Comparison of ENCODE assay signal across 8 cellular contexts in genomic region chr9:121498487-121499176, GRCh38. TPM values are rescaled to one million over a fixed set of nuclear protein-coding genes. Genes with fewer than 3 reads are reported as not detected.
DNase-seq lines count a peak whose midpoint lies in the region; ATAC-seq and TF ChIP-seq lines count a peak whose summit lies in the region.

No MANE protein-coding gene starts in this region.

- H3K27ac Mint-ChIP-seq in activated naive CD4-positive, alpha-beta T cell treated with anti-CD3 and anti-CD28 coated beads for 36 hours: no peak overlapping the region

- H3K9me3 Mint-ChIP-seq in activated naive CD4-positive, alpha-beta T cell treated with anti-CD3 and anti-CD28 coated beads for 36 hours: peaks cover 4% of the 10 kb centered on the region

- TF ChIP-seq CTCF in choroid plexus epithelial cell (conservative IDR thresholded peaks at IDR 0.05; ENCODE audit: low read depth, low read length) (no peak), lower leg skin (IDR thresholded peaks at IDR 0.05) (no peak), thyroid gland (IDR thresholded peaks at IDR 0.05) (peak in 1 of 6 experiments; percentile 16)

- no peaks in the 10 kb centered on the region for H3K9me3 ChIP-seq in thyroid gland

- 1% methylated on average over 29 of the region's 29 CpGs for whole genome bisulfite sequencing in lower leg skin, 2 donors
- WGBS in thyroid gland, 2 donors: 2% methylated on average over 29 of the region's 29 CpGs

- peaks cover 19% of the 10 kb centered on the region for H3K4me1 Mint-ChIP-seq in activated naive CD4-positive, alpha-beta T cell treated with anti-CD3 and anti-CD28 coated beads for 36 hours (ENCODE audit: low read depth)

- H3K27ac ChIP-seq in thyroid gland: peak overlapping the region in 2 of 3 donors; percentile 19 to 58

- H3K27me3 Mint-ChIP-seq in activated naive CD4-positive, alpha-beta T cell treated with anti-CD3 and anti-CD28 coated beads for 36 hours (ENCODE audit: low read depth): peaks cover 55% of the 10 kb centered on the region

- TF ChIP-seq POLR2A in lower leg skin (IDR thresholded peaks at IDR 0.05): no peak
- no peak for TF ChIP-seq POLR2A in thyroid gland (IDR thresholded peaks at IDR 0.05)

- H3K4me1 ChIP-seq in thyroid gland: peaks cover 17 to 26% of the 10 kb centered on the region in 2 donors

- peak overlapping the region; percentile 61 for H3K4me3 Mint-ChIP-seq in activated naive CD4-positive, alpha-beta T cell treated with anti-CD3 and anti-CD28 coated beads for 36 hours

- peak; percentile 28 for DNase-seq in activated naive CD4-positive, alpha-beta T cell treated with anti-CD3 and anti-CD28 coated beads for 36 hours
- no peak for DNase-seq in activated naive CD4-positive, alpha-beta T cell treated with Interleukin-2 at 50 U/mL for 16 hours
- peak; percentile 7 for DNase-seq in NCI-H226
- peak; percentile 54 for DNase-seq in choroid plexus epithelial cell (ENCODE audit: low read depth)
- peak; percentile 38 to 89 for DNase-seq in lower leg skin (ENCODE audit: low spot score in 2 of 2)
- DNase-seq in thyroid gland: peak; percentile 20 to 27

- intact Hi-C loops in activated naive CD4-positive, alpha-beta T cell treated with anti-CD3 and anti-CD28 coated beads for 36 hours (cut with micrococcal nuclease): loop anchor here (10.0 kb wide), 2 partner anchors 54 to 174 kb away; no protein-coding TSS in a partner anchor
- intact Hi-C loops in lower leg skin (cut with DNase I; ENCODE audit: low total_unique reads) (no loop called here), thyroid gland (cut with DNase I) (no loop called here)

- CTCF ChIA-PET in activated naive CD4-positive, alpha-beta T cell treated with anti-CD3 and anti-CD28 coated beads for 36 hours (lab: Charles Lee): interaction anchor here (0.7 to 2.0 kb wide), 4 partner anchors 10 to 179 kb away, joined by 3 to 10 read pairs (median 6); no protein-coding TSS in a partner anchor

- no peaks in the 10 kb centered on the region for H3K36me3 Mint-ChIP-seq in activated naive CD4-positive, alpha-beta T cell treated with anti-CD3 and anti-CD28 coated beads for 36 hours (ENCODE audit: low read depth)

- H3K36me3 ChIP-seq in thyroid gland: no peaks in the 10 kb centered on the region

- no peaks in the 10 kb centered on the region for H3K27me3 ChIP-seq in thyroid gland

- ATAC-seq in HG03457 (IDR thresholded peaks at IDR 0.05; ENCODE audit: unreplicated experiment) (no peak), HG02798 (IDR thresholded peaks at IDR 0.05; ENCODE audit: poor library complexity, unreplicated experiment) (no peak)

- no peak overlapping the region for H3K4me3 ChIP-seq in choroid plexus epithelial cell (ENCODE audit: low read depth, low read length)
- H3K4me3 ChIP-seq in lower leg skin (ENCODE audit: low read depth, poor library complexity, severe bottlenecking): peak overlapping the region; percentile 40
- H3K4me3 ChIP-seq in thyroid gland (replicated peaks in 1 of 3): peak overlapping the region in 2 of 3 donors; percentile 34 to 37

RNA-seq across cellular contexts. Expression of gene GGTA1, which starts 1.0 kb away (rescaled TPM):
- total RNA-seq in activated naive CD4-positive, alpha-beta T cell treated with anti-CD3 and anti-CD28 coated beads for 36 hours: not detected
- total RNA-seq in lower leg skin (10 to 100 TPM in 1 of 4 donors, 1 to 10 TPM in 3; 5.4 to 11.9 (median 8.0) TPM), thyroid gland (10 to 100 TPM in 2 of 4 donors, 1 to 10 TPM in 2; 5.5 to 18.4 (median 7.9) TPM)

Comparison
In these comparisons a context has a peak if more than half of its experiments do, and no peak if none do; other contexts are left out.
1. RNA of gene GGTA1, which starts 1.0 kb away (total RNA-seq): 5.5 to 18.4 TPM in thyroid gland and 5.4 to 11.9 TPM in lower leg skin; not detected in activated naive CD4-positive, alpha-beta T cell treated with anti-CD3 and anti-CD28 coated beads for 36 hours; every median in the first group is over 4 times any median in the second.